ENCODE assay signal across 26 cellular contexts in the genomic region with DNA sequence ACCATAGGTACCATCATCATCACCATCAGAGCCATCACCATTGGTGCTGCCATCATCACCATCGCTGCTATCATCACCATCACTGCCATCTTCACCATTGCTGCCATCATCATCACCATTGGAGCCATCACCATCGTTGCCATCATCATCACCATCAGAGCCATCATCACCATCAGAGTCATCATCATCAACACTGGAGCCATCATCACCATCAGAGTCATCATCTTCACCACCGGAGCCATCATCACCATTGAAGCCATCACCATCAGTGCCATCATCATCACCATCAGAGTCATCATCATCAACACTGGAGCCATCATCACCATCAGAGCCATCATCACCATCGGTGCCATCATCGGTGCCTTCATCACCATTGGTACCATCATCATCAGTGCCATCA.
"Had no signal": no experiment of that assay in that cellular context is flagged by ENCODE, and none has a peak within 500 bp of the region (broad histone marks: within the 10 kb centered on the region; RNA-seq: fewer than 3 reads in every experiment).

No MANE protein-coding gene starts in this region.

- H3K27ac ChIP-seq: left ventricle myocardium inferior, neural progenitor cell, ovary, prostate gland, sigmoid colon, spleen, tibial nerve, vagina had no signal

- H3K9ac ChIP-seq: neural progenitor cell had no signal

- H3K27ac Mint-ChIP-seq: immature natural killer cell; mesothelial cell of epicardium; naive B cell; natural killer cell; nephron progenitor cell; neural progenitor cell; stimulated activated effector memory CD8-positive, alpha-beta T cell treated with anti-CD3 and anti-CD28 coated beads, Interleukin-12 subunit alpha, Interleukin-12 subunit beta, amount 100 ng/mL, for 72 hours; stimulated activated naive CD8-positive, alpha-beta T cell treated with anti-CD3 and anti-CD28 coated beads, Interleukin-15, amount 100 ng/mL, for 72 hours; type B pancreatic cell had no signal

- H3K9me3 ChIP-seq: left ventricle myocardium inferior, ovary, prostate gland, sigmoid colon, tibial nerve, vagina had no signal

- ATAC-seq: natural killer cell; right cardiac atrium; stimulated activated effector memory CD8-positive, alpha-beta T cell treated with anti-CD3 and anti-CD28 coated beads, Interleukin-12 subunit alpha, Interleukin-12 subunit beta, amount 100 ng/mL, for 72 hours; stimulated activated naive CD8-positive, alpha-beta T cell treated with anti-CD3 and anti-CD28 coated beads, Interleukin-15, amount 100 ng/mL, for 72 hours had no signal

- H3K27me3 ChIP-seq: neural progenitor cell, ovary, tibial nerve, vagina had no signal

- H3K27me3 Mint-ChIP-seq: naive B cell; stimulated activated naive CD8-positive, alpha-beta T cell treated with anti-CD3 and anti-CD28 coated beads, Interleukin-15, amount 100 ng/mL, for 72 hours had no signal

- DNase-seq: hypothalamus; immature natural killer cell; left ventricle myocardium inferior; mesendoderm; naive B cell; natural killer cell; nephron progenitor cell; ovary; retina; sigmoid colon; small intestine; spleen; stimulated activated CD4-positive, alpha-beta T cell treated with anti-CD3 and anti-CD28 coated beads, Interleukin-4, amount 100 ng/mL, for 24 hours; stimulated activated naive CD4-positive, alpha-beta T cell treated with Interleukin-2 at 50 U/mL for 16 hours; stimulated activated naive CD8-positive, alpha-beta T cell treated with anti-CD3 and anti-CD28 coated beads, Interleukin-15, amount 100 ng/mL, for 72 hours; substantia nigra had no signal

- H3K4me3 ChIP-seq: left ventricle myocardium inferior, lung, neural progenitor cell, ovary, prostate gland, sigmoid colon, spleen, tibial nerve, vagina had no signal

- H3K4me1 ChIP-seq: left ventricle myocardium inferior, prostate gland, sigmoid colon, spleen, tibial nerve, vagina had no signal

- H3K4me2 ChIP-seq: neural progenitor cell had no signal

- H3K9me3 Mint-ChIP-seq: mesothelial cell of epicardium; natural killer cell; nephron progenitor cell; neural progenitor cell; stimulated activated effector memory CD8-positive, alpha-beta T cell treated with anti-CD3 and anti-CD28 coated beads, Interleukin-12 subunit alpha, Interleukin-12 subunit beta, amount 100 ng/mL, for 72 hours; stimulated activated naive CD8-positive, alpha-beta T cell treated with anti-CD3 and anti-CD28 coated beads, Interleukin-15, amount 100 ng/mL, for 72 hours; type B pancreatic cell had no signal

- FAIRE-seq: islet of Langerhans, small intestine had no signal

- H3K4me1 Mint-ChIP-seq: immature natural killer cell; naive B cell; natural killer cell; stimulated activated effector memory CD8-positive, alpha-beta T cell treated with anti-CD3 and anti-CD28 coated beads, Interleukin-12 subunit alpha, Interleukin-12 subunit beta, amount 100 ng/mL, for 72 hours; stimulated activated naive CD8-positive, alpha-beta T cell treated with anti-CD3 and anti-CD28 coated beads, Interleukin-15, amount 100 ng/mL, for 72 hours had no signal

- H3K36me3 Mint-ChIP-seq: immature natural killer cell; mesothelial cell of epicardium; naive B cell; natural killer cell; neural progenitor cell; stimulated activated effector memory CD8-positive, alpha-beta T cell treated with anti-CD3 and anti-CD28 coated beads, Interleukin-12 subunit alpha, Interleukin-12 subunit beta, amount 100 ng/mL, for 72 hours; type B pancreatic cell had no signal

- H3K4me3 Mint-ChIP-seq: immature natural killer cell; mesothelial cell of epicardium; naive B cell; natural killer cell; nephron progenitor cell; neural progenitor cell; stimulated activated effector memory CD8-positive, alpha-beta T cell treated with anti-CD3 and anti-CD28 coated beads, Interleukin-12 subunit alpha, Interleukin-12 subunit beta, amount 100 ng/mL, for 72 hours; stimulated activated naive CD8-positive, alpha-beta T cell treated with anti-CD3 and anti-CD28 coated beads, Interleukin-15, amount 100 ng/mL, for 72 hours; type B pancreatic cell had no signal

- H3K36me3 ChIP-seq: left ventricle myocardium inferior, neural progenitor cell, ovary, prostate gland, sigmoid colon, spleen, tibial nerve, vagina had no signal

- H2AFZ ChIP-seq: neural progenitor cell had no signal
